Comparison of ENCODE assay signal across 9 cellular contexts in genomic region chr1:11479375-11479979, GRCh38. TPM values are rescaled to one million over a fixed set of nuclear protein-coding genes. Genes with fewer than 3 reads are reported as not detected.
DNase-seq lines count a peak whose midpoint lies in the region; ATAC-seq, FAIRE-seq and TF ChIP-seq lines count a peak whose summit lies in the region.
"Had no signal": no experiment of that assay in that cellular context is flagged by ENCODE, and none has a peak within 500 bp of the region (broad histone marks: within the 10 kb centered on the region; RNA-seq: fewer than 3 reads in every experiment).

No MANE protein-coding gene starts in this region.

- H2AFZ ChIP-seq in ACC112 (ENCODE audit: low read length, unreplicated experiment), result no peak overlapping the region
- peak overlapping the region; percentile 98 for H2AFZ ChIP-seq in K562 (ENCODE audit: low read depth, low read length)
- peak overlapping the region; percentile 66 for H2AFZ ChIP-seq in mesenchymal stem cell (ENCODE audit: low read depth, low read length)

- H3K9me1 ChIP-seq in K562 (ENCODE audit: control insufficient read depth, insufficient read depth, low read length), result no peaks in the 10 kb centered on the region

- no peak for TF ChIP-seq EP300 in K562 (IDR thresholded peaks at IDR 0.05; ENCODE audit: low read length)

- H3K9ac ChIP-seq in K562 (ENCODE audit: insufficient read depth in 1 of 2, low read depth in 2 of 2, low read length in 2 of 2), result peak overlapping the region in 1 of 2 experiments; percentile 98; a peak in 2 of 4 replicates
- no peak overlapping the region for H3K9ac ChIP-seq in mesenchymal stem cell (ENCODE audit: low read length)

- peaks cover 7% of the 10 kb centered on the region for H4K20me1 ChIP-seq in K562 (replicated peaks; ENCODE audit: control insufficient read depth, insufficient read depth, low read length)

- no peak overlapping the region for H2BK120ac ChIP-seq in mesenchymal stem cell (ENCODE audit: low read depth, low read length)

- no peak for TF ChIP-seq RAD21 in K562 (CRISPR knock-in tag; conservative IDR thresholded peaks at IDR 0.05 in 1 of 2, IDR thresholded peaks at IDR 0.05 in 1 of 2)

- H3K79me2 ChIP-seq in ACC112 (ENCODE audit: control insufficient read depth, insufficient read depth, low read length, unreplicated experiment), result no peaks in the 10 kb centered on the region
- H3K79me2 ChIP-seq in K562 (ENCODE audit: control insufficient read depth, insufficient read depth, low read length), result no peaks in the 10 kb centered on the region

- intact Hi-C loops in K562 (cut with micrococcal nuclease), result no loop called here
- intact Hi-C loops in aorta (cut with DNase I), result no loop called here

- no peak overlapping the region for H2AK5ac ChIP-seq in mesenchymal stem cell (ENCODE audit: low read length, severe bottlenecking)

- in situ Hi-C loops in K562 (cut with MboI), result no loop called here

- DNase-seq in HFF-Myc (ENCODE audit: extremely low read depth, low read depth) (no peak), K562 (ENCODE audit: extremely low read depth in 1 of 4, low spot score in 3 of 4) (no peak), mesenchymal stem cell (peak; percentile 0), aorta (no peak), KG1 (lab: John Stamatoyannopoulos, UW) (no peak)

- WGBS in K562 (ENCODE audit: insufficient coverage, low coverage, missing lambda C conversion rate), result 17% methylated on average over 37 of the region's 52 CpGs
- 3% methylated on average over 32 of the region's 52 CpGs for WGBS in mesenchymal stem cell
- 1% methylated on average over 50 to 52 of the region's 52 CpGs for WGBS in aorta, 2 donors

- H3K4me2 ChIP-seq in K562 (ENCODE audit: insufficient read depth, low read length) (peak overlapping the region; percentile 71), mesenchymal stem cell (ENCODE audit: low read length, poor library complexity, severe bottlenecking) (peak overlapping the region; percentile 77)

- H3K4me1 ChIP-seq in ACC112 (ENCODE audit: control insufficient read depth, insufficient read depth, low read length, unreplicated experiment) (no peaks in the 10 kb centered on the region), K562 (replicated peaks in 1 of 2; ENCODE audit: control insufficient read depth in 2 of 2, insufficient read depth in 2 of 2, low read length in 2 of 2) (peaks cover 0 to 23% of the 10 kb centered on the region in 2 experiments; a peak in 3 of 5 replicates), mesenchymal stem cell (ENCODE audit: control insufficient read depth, insufficient read depth, low read depth, low read length) (peaks cover 19% of the 10 kb centered on the region), aorta (ENCODE audit: control insufficient read depth in 1 of 2, insufficient read depth in 2 of 2, low read length in 2 of 2) (no peaks in the 10 kb centered on the region)

- H3K14ac ChIP-seq in mesenchymal stem cell (ENCODE audit: low read length in 2 of 2), result no peak overlapping the region

- no peak for FAIRE-seq in K562 (lab: Jason Lieb, UNC)

- no TSS peak for BruUV-seq in K562 (replicated peaks; lab: Mats Ljungman, UMichigan)

- H2BK12ac ChIP-seq in mesenchymal stem cell (ENCODE audit: low read length in 2 of 2), result no peak overlapping the region

- peak overlapping the region; percentile 73 for H3K4me3 ChIP-seq in ACC112 (ENCODE audit: low read depth, low read length)
- peak overlapping the region; percentile 44 for H3K4me3 ChIP-seq in HFF-Myc (replicated peaks; ENCODE audit: low read depth, low read length)
- H3K4me3 ChIP-seq in K562, result peak overlapping the region; percentile 49
- H3K4me3 ChIP-seq in mesenchymal stem cell (ENCODE audit: insufficient read depth in 1 of 2, low read depth in 1 of 2, low read length in 2 of 2), result peak overlapping the region; percentile 67 to 71
- H3K4me3 ChIP-seq in aorta (ENCODE audit: low read length in 2 of 2), result no peak overlapping the region

- no peaks in the 10 kb centered on the region for H3K79me1 ChIP-seq in mesenchymal stem cell (replicated peaks; ENCODE audit: low read length, poor library complexity, severe bottlenecking)

- TF ChIP-seq POLR2A in K562 (conservative IDR thresholded peaks at IDR 0.05), result no peak

- POLR2A ChIA-PET in K562 (lab: Yijun Ruan, JAX), result interaction anchor here (0.6 to 0.7 kb wide), 3 partner anchors 10 to 403 kb away, joined by 3 to 4 read pairs (median 3); no protein-coding TSS in a partner anchor

- no peak overlapping the region for H4K8ac ChIP-seq in mesenchymal stem cell (ENCODE audit: low read length)

- H3K18ac ChIP-seq in mesenchymal stem cell (ENCODE audit: low read depth in 1 of 2, low read length in 2 of 2), result no peak overlapping the region

- no peaks in the 10 kb centered on the region for H3K9me3 ChIP-seq in K562 (replicated peaks; ENCODE audit: control insufficient read depth, insufficient read depth, low read depth, low read length)
- no peaks in the 10 kb centered on the region for H3K9me3 ChIP-seq in mesenchymal stem cell (ENCODE audit: control insufficient read depth, low read length)
- no peaks in the 10 kb centered on the region for H3K9me3 ChIP-seq in aorta (ENCODE audit: control insufficient read depth, low read length)

- ATAC-seq in K562, result peak; percentile 3; the same call in 2 of the 3 replicates
- no peak for ATAC-seq in HG03565 (IDR thresholded peaks at IDR 0.05; ENCODE audit: unreplicated experiment)
- no peak for ATAC-seq in GM21423 (IDR thresholded peaks at IDR 0.05; ENCODE audit: unreplicated experiment)
- ATAC-seq in aorta (ENCODE audit: low FRiP score), result no peak

- no peak for TF ChIP-seq CTCF in HFF-Myc (IDR thresholded peaks at IDR 0.05; ENCODE audit: low read depth, low read length, missing control alignments)
- TF ChIP-seq CTCF in K562 (IDR thresholded peaks at IDR 0.05 in 2 of 3, conservative IDR thresholded peaks at IDR 0.05 in 1 of 3; ENCODE audit: insufficient read depth in 2 of 3, low read depth in 1 of 3, low read length in 3 of 3), result no peak

- no peak overlapping the region for H3K27ac ChIP-seq in ACC112 (ENCODE audit: low read depth, low read length)
- no peak overlapping the region for H3K27ac ChIP-seq in K562 (ENCODE audit: extremely low read depth, low read depth, low read length)
- H3K27ac ChIP-seq in mesenchymal stem cell (ENCODE audit: low read length, poor library complexity, severe bottlenecking), result no peak overlapping the region
- no peak overlapping the region for H3K27ac ChIP-seq in aorta (ENCODE audit: low read depth in 1 of 2, low read length in 2 of 2)

- CTCF ChIA-PET in K562 (lab: Yijun Ruan, JAX; ENCODE audit: low intra/inter-chr PET ratio), result interaction anchor here (0.6 to 1.7 kb wide), 2 partner anchors 163 to 1868 kb away, joined by 3 to 7 read pairs; no protein-coding TSS in a partner anchor

- H3K27me3 ChIP-seq in ACC112 (ENCODE audit: insufficient read depth, low read length) (peaks cover 92% of the 10 kb centered on the region), K562 (ENCODE audit: control insufficient read depth in 2 of 2, insufficient read depth in 2 of 2, low read length in 2 of 2) (peaks cover 14 to 43% of the 10 kb centered on the region in 2 experiments; a peak in 4 of 5 replicates), mesenchymal stem cell (ENCODE audit: control insufficient read depth in 1 of 2, insufficient read depth in 1 of 2, low read length in 2 of 2) (peaks cover 62 to 93% of the 10 kb centered on the region in 2 experiments), aorta (ENCODE audit: control insufficient read depth in 1 of 2, insufficient read depth in 2 of 2, low read length in 1 of 2) (peaks cover 2 to 3% of the 10 kb centered on the region in 2 donors)

- H2BK5ac ChIP-seq in mesenchymal stem cell (ENCODE audit: low read depth, low read length, poor library complexity, severe bottlenecking), result no peak overlapping the region

- no peak overlapping the region for H4K91ac ChIP-seq in mesenchymal stem cell (ENCODE audit: low read length)

- H3K36me3 ChIP-seq in ACC112 (ENCODE audit: insufficient read depth, low read length) (no peaks in the 10 kb centered on the region), K562 (ENCODE audit: control insufficient read depth, insufficient read depth, low read length) (no peaks in the 10 kb centered on the region), mesenchymal stem cell (ENCODE audit: control insufficient read depth in 1 of 2, insufficient read depth in 2 of 2, low read depth in 1 of 2, low read length in 2 of 2) (no peaks in the 10 kb centered on the region), aorta (ENCODE audit: control insufficient read depth in 1 of 2, insufficient read depth in 2 of 2, low read length in 1 of 2) (no peaks in the 10 kb centered on the region)

- H3K4ac ChIP-seq in mesenchymal stem cell (ENCODE audit: low read depth in 1 of 2, low read length in 2 of 2), result no peak overlapping the region

- H2BK15ac ChIP-seq in mesenchymal stem cell (ENCODE audit: low read depth, poor library complexity, severe bottlenecking), result no peak overlapping the region

- no peak overlapping the region for H3K23ac ChIP-seq in mesenchymal stem cell (ENCODE audit: low read length in 2 of 2)

RNA-seq across cellular contexts. Expression of gene DISP3, which starts 0.5 kb away (rescaled TPM):
- total RNA-seq in K562 (2011; cell fraction: chromatin; rRNA removed; ENCODE audit: low replicate concordance), result not detected in 2 replicates
- 0.13 and 0.17 TPM in 2 replicates for total RNA-seq in K562 (2011; cell fraction: nucleolus; rRNA removed)
- 0.22 TPM in 1 of 2 replicates, not detected in the other for total RNA-seq in K562 (2011; cell fraction: nucleoplasm; rRNA removed)
- total RNA-seq in K562 (2014; rRNA removed), result 0.04 and 0.14 TPM in 2 replicates
- not detected in 2 replicates for total RNA-seq in K562 (2014; rRNA removed; fragmentation: Illumina TruSeq; extraction: Trizol)
- total RNA-seq in K562 (2015; rRNA removed; fragmentation: Illumina TruSeq; extraction: Trizol), result not detected in 2 replicates
- total RNA-seq in K562 (2021), result 0.16 TPM in 1 of 2 replicates, not detected in the other
- 0.12 TPM in 1 of 2 replicates, not detected in the other for polyA plus RNA-seq in K562 (2011; rRNA removed)
- 0.04 TPM in 1 of 2 replicates, not detected in the other for polyA plus RNA-seq in K562 (2011; cell fraction: cytosol; rRNA removed)
- 0.06 and 0.13 TPM in 2 replicates for polyA plus RNA-seq in K562 (2011; cell fraction: nucleus; rRNA removed)
- polyA plus RNA-seq in K562 (2012), result 0.07 TPM in 1 of 2 replicates, not detected in the other
- 0.19 TPM in 1 of 2 replicates, not detected in the other for polyA plus RNA-seq in K562 (2014; fragmentation: Illumina TruSeq; extraction: Trizol)
- not detected for polyA plus RNA-seq in K562 (2014; fragmentation: Nextera tagmentation; extraction: Ambion mirVana)
- 0.03 TPM in 1 of 2 replicates, not detected in the other for polyA plus RNA-seq in K562 (2014; rRNA removed)
- polyA minus RNA-seq in K562 (2011; rRNA and poly(A)+ RNA removed), result not detected in 2 replicates
- not detected in 2 replicates for polyA minus RNA-seq in K562 (2011; cell fraction: cytosol; rRNA and poly(A)+ RNA removed)
- polyA minus RNA-seq in K562 (2011; cell fraction: nucleus; rRNA and poly(A)+ RNA removed), result not detected in 2 replicates
- polyA plus RNA-seq in mesenchymal stem cell (2013, experiment 1 of 2), result 0.01 TPM
- polyA plus RNA-seq in mesenchymal stem cell (2013, experiment 2 of 2), result 0.03 TPM
- total RNA-seq in aorta, result under 1 TPM; 0.10 to 0.12 TPM
- polyA plus RNA-seq in aorta, result not detected
- total RNA-seq: RPMI7951 had no signal

Comparison
In these comparisons a context has a peak if more than half of its experiments do, and no peak if none do; other contexts are left out.
1. H3K4me3 ChIP-seq: peak in ACC112 (single experiment), HFF-Myc (single experiment), K562 (single experiment) and mesenchymal stem cell (2 of 2); none in aorta (0 of 2).